ENCODE assay signal across 16 cellular contexts in the genomic region with DNA sequence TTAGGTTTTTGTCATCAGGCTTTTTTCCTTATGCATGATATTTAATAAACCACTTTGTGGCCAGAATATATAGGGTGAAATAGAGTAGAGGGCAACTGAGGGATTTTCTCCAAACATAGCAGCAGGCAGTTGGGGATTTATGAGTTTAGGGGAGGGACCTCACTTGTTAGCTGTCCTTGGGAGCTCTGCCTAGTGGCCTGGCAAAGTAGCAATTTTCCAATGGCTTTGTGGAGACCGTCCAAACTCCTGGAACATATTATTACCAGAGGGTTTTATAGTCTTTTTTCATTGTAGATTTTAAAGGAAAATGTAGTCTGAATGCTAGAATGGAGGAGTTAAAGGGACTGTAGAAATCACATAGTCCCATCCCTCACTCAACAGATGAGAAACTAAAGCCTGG. TPM values are rescaled to one million over a fixed set of nuclear protein-coding genes. Genes with fewer than 3 reads are reported as not detected.
DNase-seq lines count a peak whose midpoint lies in the region; ATAC-seq and TF ChIP-seq lines count a peak whose summit lies in the region.
"Had no signal": no experiment of that assay in that cellular context is flagged by ENCODE, and none has a peak within 500 bp of the region (broad histone marks: within the 10 kb centered on the region; RNA-seq: fewer than 3 reads in every experiment).

No MANE protein-coding gene starts in this region.

- H3K4me1 Mint-ChIP-seq in chondrocyte (ENCODE audit: low read depth): peaks cover 19% of the 10 kb centered on the region

- H3K9me3 ChIP-seq in heart right ventricle (no peaks in the 10 kb centered on the region), prostate gland (no peaks in the 10 kb centered on the region)
- H3K9me3 ChIP-seq: breast epithelium had no signal

- H3K27ac ChIP-seq in VCaP (peak overlapping the region; percentile 86), heart right ventricle (peak overlapping the region in 4 of 10 donors; percentile 10 to 68 (median 24)), prostate gland (peak overlapping the region; percentile 62 to 69)
- H3K27ac ChIP-seq: HL-60, PC-9 had no signal

- TF ChIP-seq CTCF in VCaP (conservative IDR thresholded peaks at IDR 0.05) (peak; percentile 18), heart right ventricle (IDR thresholded peaks at IDR 0.05) (no peak), prostate gland (IDR thresholded peaks at IDR 0.05) (no peak), chondrocyte (IDR thresholded peaks at IDR 0.05) (no peak)

- H3K4me1 ChIP-seq in heart right ventricle (peaks cover 6 to 74% (median 32%) of the 10 kb centered on the region in 9 donors), prostate gland (replicated peaks) (peaks cover 14% of the 10 kb centered on the region)
- H3K4me1 ChIP-seq: breast epithelium had no signal

- H3K36me3 Mint-ChIP-seq in chondrocyte (ENCODE audit: low read depth): peaks cover 25% of the 10 kb centered on the region

- no peaks in the 10 kb centered on the region for H3K9me3 Mint-ChIP-seq in chondrocyte (ENCODE audit: low read depth)
- H3K9me3 Mint-ChIP-seq: mesothelial cell of epicardium had no signal

- H3K27me3 ChIP-seq in heart right ventricle (no peaks in the 10 kb centered on the region), prostate gland (replicated peaks; ENCODE audit: insufficient read depth) (no peaks in the 10 kb centered on the region)
- H3K27me3 ChIP-seq: breast epithelium had no signal

- H3K27me3 Mint-ChIP-seq in chondrocyte (ENCODE audit: low read depth): no peaks in the 10 kb centered on the region

- 30 to 53% methylated on average over 1 of the region's 1 CpG for WGBS in heart right ventricle, 2 donors
- WGBS in prostate gland: 6% methylated on average over 1 of the region's 1 CpG

- H3K4me3 ChIP-seq in heart right ventricle (no peak overlapping the region), prostate gland (no peak overlapping the region)
- H3K4me3 ChIP-seq: breast epithelium, PC-9 had no signal

- ATAC-seq in heart right ventricle: peak in 7 of 8 donors; percentile 42 to 80 (median 71)
- no peak for ATAC-seq in HG03196 (IDR thresholded peaks at IDR 0.05; ENCODE audit: unreplicated experiment)

- intact Hi-C loops in heart right ventricle (cut with DNase I): no loop called here
- intact Hi-C loops in prostate gland (cut with DNase I): no loop called here

- TF ChIP-seq POLR2A in prostate gland (IDR thresholded peaks at IDR 0.05): no peak

- no peak overlapping the region for H3K4me3 Mint-ChIP-seq in chondrocyte (ENCODE audit: unreplicated experiment)
- H3K4me3 Mint-ChIP-seq: mesothelial cell of epicardium had no signal

- peaks cover 0 to 54% (median 9%) of the 10 kb centered on the region in 9 donors for H3K36me3 ChIP-seq in heart right ventricle
- no peaks in the 10 kb centered on the region for H3K36me3 ChIP-seq in prostate gland
- H3K36me3 ChIP-seq: breast epithelium had no signal

- H3K27ac Mint-ChIP-seq in chondrocyte (ENCODE audit: unreplicated experiment): no peak overlapping the region
- H3K27ac Mint-ChIP-seq: mesothelial cell of epicardium had no signal

- DNase-seq in AG08395 (ENCODE audit: low spot score) (peak; percentile 80), heart right ventricle (peak in 1 of 2 donors; percentile 60), prostate gland (ENCODE audit: low spot score) (peak; percentile 86), hepatic stellate cell (ENCODE audit: low spot score) (no peak), GOT3 (lab: John Stamatoyannopoulos, UW) (no peak), chondrocyte (ENCODE audit: low spot score) (no peak)
- DNase-seq: activated gamma-delta T cell, NCI-H1694 treated with DMSO at 0.1 percent for 48 hours, NCI-H524 treated with DMSO at 0.1 percent for 48 hours, occipital lobe, PC-9 had no signal

RNA-seq across cellular contexts. Expression of a gene that starts 32.2 kb away (rescaled TPM):
- total RNA-seq in heart right ventricle: 100 to 1,000 TPM in 2 of 10 donors, 10 to 100 TPM in 8; 30.5 to 115 (median 77.1) TPM
- 1 to 10 TPM; 3.1 to 8.3 TPM for polyA plus RNA-seq in heart right ventricle
- 10 to 100 TPM; 49.2 to 67.2 TPM for total RNA-seq in prostate gland
- 45.6 to 70.2 TPM (median 47.2 TPM) in 3 replicates for total RNA-seq in chondrocyte

Comparison
In these comparisons a context has a peak if more than half of its experiments do, and no peak if none do; other contexts are left out.
1. DNase-seq: peak in AG08395 (single experiment) and prostate gland (single experiment); none in hepatic stellate cell (single experiment), GOT3 (single experiment) and chondrocyte (single experiment).